ENCODE assay signal across 8 cellular contexts in genomic region chr5:37005946-37006540, GRCh38.
A peak's percentile ranks its signal among the peaks of the same experiment; 100 is the strongest.
DNase-seq lines count a peak whose midpoint lies in the region; ATAC-seq and TF ChIP-seq lines count a peak whose summit lies in the region.

No MANE protein-coding gene starts in this region.

- peaks cover 6% of the 10 kb centered on the region for H3K36me3 ChIP-seq in brain microvascular endothelial cell (replicated peaks)
- H3K36me3 ChIP-seq in lower lobe of right lung: peaks cover 91% of the 10 kb centered on the region

- H3K27ac Mint-ChIP-seq in T-helper 17 cell: no peak overlapping the region

- intact Hi-C loops in lower lobe of right lung (cut with DNase I) (no loop called here), head of caudate nucleus (cut with DNase I) (loop anchor here (10.0 kb wide), 1 partner anchor 281 kb away; no protein-coding TSS in a partner anchor)

- no peak for TF ChIP-seq POLR2A in NB4 (IDR thresholded peaks at IDR 0.05; ENCODE audit: extremely low read depth, insufficient read length)

- no peaks in the 10 kb centered on the region for H3K27me3 ChIP-seq in brain microvascular endothelial cell (replicated peaks)
- no peaks in the 10 kb centered on the region for H3K27me3 ChIP-seq in lower lobe of right lung (ENCODE audit: low read depth)

- TF ChIP-seq CTCF in NB4 (IDR thresholded peaks at IDR 0.05; ENCODE audit: low read depth, low read length) (peak; percentile 28), brain microvascular endothelial cell (IDR thresholded peaks at IDR 0.05; ENCODE audit: low read depth, low read length, missing control alignments) (peak; percentile 37), lower lobe of right lung (IDR thresholded peaks at IDR 0.05) (peak; percentile 59)

- in situ Hi-C loops in brain microvascular endothelial cell (cut with HindIII; ENCODE audit: low pct_ligation_motif_present, low sequenced_read_pairs): no loop called here

- no peak overlapping the region for H3K4me3 Mint-ChIP-seq in T-helper 17 cell

- H3K9me3 ChIP-seq in lower lobe of right lung: no peaks in the 10 kb centered on the region
- H3K9me3 ChIP-seq in T-helper 17 cell (ENCODE audit: control insufficient read depth, low read length, poor library complexity, severe bottlenecking): no peaks in the 10 kb centered on the region

- H3K4me3 ChIP-seq in NB4 (ENCODE audit: low read depth, low read length) (no peak overlapping the region), brain microvascular endothelial cell (ENCODE audit: low read depth, low read length) (no peak overlapping the region), lower lobe of right lung (no peak overlapping the region)

- DNase-seq in NCI-H82 (lab: John Stamatoyannopoulos, UW): peak; percentile 11
- no peak for DNase-seq in NCI-H82 treated with DMSO at 0.1 percent for 48 hours (lab: John Stamatoyannopoulos, UW; ENCODE audit: unreplicated experiment)
- DNase-seq in NB4 (ENCODE audit: low read depth): peak; percentile 25
- DNase-seq in brain microvascular endothelial cell: no peak
- DNase-seq in lower lobe of right lung: no peak
- DNase-seq in T-helper 17 cell: no peak
- DNase-seq in effector CD4-positive, alpha-beta T cell: no peak
- DNase-seq in head of caudate nucleus: no peak

- H3K27me3 Mint-ChIP-seq in T-helper 17 cell: no peaks in the 10 kb centered on the region

- no peaks in the 10 kb centered on the region for H3K4me1 Mint-ChIP-seq in T-helper 17 cell

- H3K27ac ChIP-seq in brain microvascular endothelial cell (no peak overlapping the region), lower lobe of right lung (no peak overlapping the region)

- ATAC-seq in lower lobe of right lung (no peak), T-helper 17 cell (no peak)

- H3K4me1 ChIP-seq in lower lobe of right lung: no peaks in the 10 kb centered on the region

- H3K36me3 Mint-ChIP-seq in T-helper 17 cell (ENCODE audit: low read depth): peaks cover 3% of the 10 kb centered on the region

Comparison
In these comparisons a context has a peak if more than half of its experiments do, and no peak if none do; other contexts are left out.
1. DNase-seq: peak in NCI-H82 (single experiment) and NB4 (single experiment); none in NCI-H82 treated with DMSO at 0.1 percent for 48 hours (single experiment), brain microvascular endothelial cell (single experiment), lower lobe of right lung (single experiment), T-helper 17 cell (0 of 3), effector CD4-positive, alpha-beta T cell (single experiment) and head of caudate nucleus (0 of 42).
2. Peak in every context shown above with its lines, with median percentiles within 50 percentile points of each other: CTCF ChIP-seq.